Comparison of ENCODE assay signal across 1 cellular context in the genomic region with DNA sequence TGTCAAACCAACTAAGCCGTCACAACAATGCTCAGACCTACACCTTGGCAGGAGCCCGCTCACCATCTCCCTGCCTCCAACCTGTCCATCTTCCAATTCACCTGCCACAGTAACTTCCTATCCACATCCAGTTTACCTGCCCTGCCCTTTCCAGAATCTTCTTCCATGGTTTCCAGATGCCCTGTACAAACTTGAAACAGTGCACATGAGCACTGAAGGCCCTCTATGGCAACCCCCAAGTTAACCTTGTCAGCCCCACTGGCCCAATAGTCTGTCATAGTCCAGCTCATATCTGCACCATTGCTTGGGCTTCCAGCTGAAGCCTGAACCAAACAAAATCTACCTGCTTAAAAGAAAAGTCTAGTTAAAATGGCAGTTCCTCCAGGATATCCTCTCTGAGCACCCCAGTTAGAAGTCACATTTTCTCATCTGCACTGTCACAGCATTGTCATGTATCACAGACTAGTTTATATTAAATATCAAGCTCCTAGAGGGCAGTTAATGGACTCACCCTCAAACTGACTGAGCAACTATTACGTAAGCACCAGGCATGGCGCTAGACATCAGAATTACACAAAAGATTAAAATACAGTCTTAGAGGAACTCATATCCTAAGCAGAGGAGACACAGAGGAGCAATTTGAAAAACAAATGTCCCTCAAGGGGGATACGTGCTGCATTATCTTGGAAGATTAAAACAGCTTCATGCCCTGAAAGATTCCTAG.
TF ChIP-seq lines count a peak whose summit lies in the region.

No MANE protein-coding gene starts in this region.

TF ChIP-seq in HCT116, 20 proteins besides CTCF, POLR2A, EP300 and RAD21 (continued from another document):
- TF ChIP-seq YY1 (IDR thresholded peaks at IDR 0.05; ENCODE audit: extremely low read depth, insufficient replicate concordance, low read depth, low read length) (no peak), FOSL1 (IDR thresholded peaks at IDR 0.05; ENCODE audit: low read depth) (no peak), SRF (IDR thresholded peaks at IDR 0.05; ENCODE audit: low read depth) (no peak), TCF7L2 (IDR thresholded peaks at IDR 0.05; ENCODE audit: borderline replicate concordance, extremely low read depth, insufficient read depth, insufficient read length) (no peak), POLR2AphosphoS5 (IDR thresholded peaks at IDR 0.05; ENCODE audit: low read depth, low read length) (0 out of 2 replicates have a peak, but pooled peaks have one; percentile 15)
